ENCODE assay signal across 8 cellular contexts in the genomic region with DNA sequence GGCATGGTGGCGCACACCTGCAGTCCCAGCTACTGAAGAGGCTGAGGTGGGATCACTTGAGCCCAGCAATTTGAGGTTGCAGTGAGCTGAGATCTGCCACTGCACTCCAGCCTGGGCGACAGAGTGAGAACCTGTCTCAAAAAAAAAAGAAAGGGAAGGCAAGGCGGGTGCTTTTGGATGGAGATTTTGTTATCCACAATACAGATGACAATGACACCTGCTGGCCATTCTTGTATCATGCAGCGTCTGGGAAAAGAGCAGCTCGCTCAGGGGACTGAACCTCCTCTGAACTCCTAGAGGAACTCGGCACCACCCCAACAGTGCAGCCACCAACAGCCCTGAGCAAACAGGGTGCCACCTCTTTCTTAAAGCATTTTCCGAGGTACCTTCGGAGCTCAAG. TPM values are rescaled to one million over a fixed set of nuclear protein-coding genes. Genes with fewer than 3 reads are reported as not detected.
DNase-seq lines count a peak whose midpoint lies in the region; ATAC-seq and TF ChIP-seq lines count a peak whose summit lies in the region.

No MANE protein-coding gene starts in this region.

- no peaks in the 10 kb centered on the region for H3F3A ChIP-seq in Loucy (ENCODE audit: low read depth)

- no peaks in the 10 kb centered on the region for H3K9me3 ChIP-seq in Loucy (ENCODE audit: insufficient read depth, low read depth, low read length)

- peak; percentile 3 for DNase-seq in NOMO-1 treated with DMSO at 0.1 percent for 48 hours (lab: John Stamatoyannopoulos, UW; ENCODE audit: unreplicated experiment)
- no peak for DNase-seq in NOMO-1 treated with dmso at 0.1 percent for 144 hours (lab: John Stamatoyannopoulos, UW; ENCODE audit: unreplicated experiment)
- DNase-seq in activated CD4-positive, alpha-beta T cell treated with anti-CD3 and anti-CD28 coated beads, Interleukin-2, amount 50 U/mL, for 48 hours = peak; percentile 17 to 26
- no peak for DNase-seq in left ventricle myocardium superior
- peak; percentile 25 for DNase-seq in stimulated activated CD4-positive, alpha-beta T cell treated with anti-CD3 and anti-CD28 coated beads, Interleukin-4, amount 100 ng/mL, for 24 hours

- no peak overlapping the region for H3K4me2 ChIP-seq in Loucy (ENCODE audit: low read depth, low read length, poor library complexity, severe bottlenecking)

- H3K4me1 ChIP-seq in Loucy (ENCODE audit: insufficient read depth, low read length, poor library complexity, severe bottlenecking) = no peaks in the 10 kb centered on the region

- H3K9ac ChIP-seq in Loucy (ENCODE audit: low read depth, low read length, poor library complexity, severe bottlenecking) = no peak overlapping the region

- H3K4me3 ChIP-seq in Loucy (ENCODE audit: low read length, poor library complexity, severe bottlenecking) = no peak overlapping the region

- ATAC-seq in left ventricle myocardium superior = peak; percentile 51
- no peak for ATAC-seq in GM18868 (IDR thresholded peaks at IDR 0.05; ENCODE audit: unreplicated experiment)
- ATAC-seq in HG03378 (IDR thresholded peaks at IDR 0.05; ENCODE audit: unreplicated experiment) = no peak

- H3K36me3 ChIP-seq in Loucy (ENCODE audit: insufficient read depth, low read length) = peaks cover 80% of the 10 kb centered on the region; the same call in 1 of the 2 replicates

- no peak overlapping the region for H2AFZ ChIP-seq in Loucy (ENCODE audit: low read length)

- TF ChIP-seq CTCF in Loucy (conservative IDR thresholded peaks at IDR 0.05; ENCODE audit: low read length) = peak; percentile 55

- H4K20me1 ChIP-seq in Loucy (ENCODE audit: insufficient read depth, low read length, poor library complexity, severe bottlenecking) = no peaks in the 10 kb centered on the region

- no peaks in the 10 kb centered on the region for H3K79me2 ChIP-seq in Loucy (ENCODE audit: insufficient read depth, low read length)

- no peaks in the 10 kb centered on the region for H3K9me2 ChIP-seq in Loucy (replicated peaks; ENCODE audit: low read depth, low read length)

- H3K27me3 ChIP-seq in Loucy (ENCODE audit: insufficient read depth, low read length, poor library complexity, severe bottlenecking) = no peaks in the 10 kb centered on the region

- intact Hi-C loops in left ventricle myocardium superior (cut with micrococcal nuclease) = loop anchor here (5.0 kb wide), 1 partner anchor 280 kb away; no protein-coding TSS in a partner anchor

RNA-seq across cellular contexts. Expression of gene HAUS8, which starts 22.8 kb away (rescaled TPM):
- total RNA-seq in left ventricle myocardium superior = 6.1 TPM

RNA-seq across cellular contexts. Expression of gene MYO9B, which starts 23.1 kb away (rescaled TPM):
- 38.1 TPM for total RNA-seq in left ventricle myocardium superior

RNA-seq across cellular contexts. Expression of gene CPAMD8, which starts 25.8 kb away (rescaled TPM):
- 12.5 TPM for total RNA-seq in left ventricle myocardium superior

Comparison
In these comparisons a context has a peak if more than half of its experiments do, and no peak if none do; other contexts are left out.
1. DNase-seq: peak in NOMO-1 treated with DMSO at 0.1 percent for 48 hours (single experiment), activated CD4-positive, alpha-beta T cell treated with anti-CD3 and anti-CD28 coated beads, Interleukin-2, amount 50 U/mL, for 48 hours (2 of 2) and stimulated activated CD4-positive, alpha-beta T cell treated with anti-CD3 and anti-CD28 coated beads, Interleukin-4, amount 100 ng/mL, for 24 hours (single experiment); none in NOMO-1 treated with dmso at 0.1 percent for 144 hours (single experiment) and left ventricle myocardium superior (single experiment).